ENCODE assay signal across 8 cellular contexts in genomic region chr19:1384478-1385110, GRCh38. TPM values are rescaled to one million over a fixed set of nuclear protein-coding genes. Genes with fewer than 3 reads are reported as not detected.
A peak's percentile ranks its signal among the peaks of the same experiment; 100 is the strongest.
DNase-seq lines count a peak whose midpoint lies in the region; ATAC-seq and TF ChIP-seq lines count a peak whose summit lies in the region.

No MANE protein-coding gene starts in this region.

- peaks cover 10% of the 10 kb centered on the region for H3K4me1 Mint-ChIP-seq in activated T-helper 2 cell treated with anti-CD3 and anti-CD28 coated beads, Interferon-gamma antibody, Interleukin-2, Interleukin-4, amounts not matched to agents 10 μg/mL and 5 μg/mL and 100 μg/mL, durations not matched to agents 14 hours and 24 hours and 36 hours (ENCODE audit: low read depth)
- peaks cover 24 to 28% of the 10 kb centered on the region in 2 donors for H3K4me1 Mint-ChIP-seq in immature natural killer cell

- H3K4me2 ChIP-seq in SK-N-SH: peak overlapping the region; percentile 94

- no peaks in the 10 kb centered on the region for H3K9me3 ChIP-seq in SK-N-SH

- peaks cover 14% of the 10 kb centered on the region for H3K36me3 Mint-ChIP-seq in activated T-helper 2 cell treated with anti-CD3 and anti-CD28 coated beads, Interferon-gamma antibody, Interleukin-2, Interleukin-4, amounts not matched to agents 10 μg/mL and 5 μg/mL and 100 μg/mL, durations not matched to agents 14 hours and 24 hours and 36 hours (ENCODE audit: low read depth)
- peaks cover 0 to 11% (median 8%) of the 10 kb centered on the region in 3 donors for H3K36me3 Mint-ChIP-seq in immature natural killer cell

- peaks cover 10% of the 10 kb centered on the region for H3F3A ChIP-seq in SK-N-SH (replicated peaks; ENCODE audit: insufficient read depth)

- peak overlapping the region; percentile 87 for H3K4me3 Mint-ChIP-seq in activated T-helper 2 cell treated with anti-CD3 and anti-CD28 coated beads, Interferon-gamma antibody, Interleukin-2, Interleukin-4, amounts not matched to agents 10 μg/mL and 5 μg/mL and 100 μg/mL, durations not matched to agents 14 hours and 24 hours and 36 hours (ENCODE audit: low read depth)
- peak overlapping the region; percentile 78 to 98 (median 95) for H3K4me3 Mint-ChIP-seq in immature natural killer cell

- no peak for TF ChIP-seq CTCF in SK-N-SH (IDR thresholded peaks at IDR 0.05)

- peaks cover 0 to 12% of the 10 kb centered on the region in 2 experiments; a peak in 1 of 4 replicates for H3K4me1 ChIP-seq in SK-N-SH (ENCODE audit: control insufficient read depth in 1 of 2, insufficient read depth in 2 of 2, low read depth in 1 of 2, low read length in 1 of 2)

- no peak for DNase-seq in SK-N-SH
- no peak for DNase-seq in activated T-helper 2 cell treated with anti-CD3 and anti-CD28 coated beads, Interferon-gamma antibody, Interleukin-2, Interleukin-4, amounts not matched to agents 10 μg/mL and 5 μg/mL and 100 μg/mL, durations not matched to agents 14 hours and 24 hours and 36 hours (ENCODE audit: low spot score)
- no peak for DNase-seq in immature natural killer cell
- no peak for DNase-seq in substantia nigra (lab: John Stamatoyannopoulos, UW)
- no peak for DNase-seq in A172 (ENCODE audit: low spot score)
- DNase-seq in NCI-H1092 (lab: John Stamatoyannopoulos, UW): no peak
- DNase-seq in C1 segment of cervical spinal cord (lab: John Stamatoyannopoulos, UW): no peak

- intact Hi-C loops in activated T-helper 2 cell treated with anti-CD3 and anti-CD28 coated beads, Interferon-gamma antibody, Interleukin-2, Interleukin-4, amounts not matched to agents 10 μg/mL and 5 μg/mL and 100 μg/mL, durations not matched to agents 14 hours and 24 hours and 36 hours (cut with micrococcal nuclease): loop anchor here (5.0 kb wide), 1 partner anchor 107 kb away; the partner anchor contains the start of gene FAM174C

- no peak for TF ChIP-seq EP300 in SK-N-SH (IDR thresholded peaks at IDR 0.05; ENCODE audit: borderline replicate concordance in 1 of 2, low read depth in 1 of 2, low read length in 1 of 2)

- CTCF ChIA-PET in SK-N-SH (lab: Yijun Ruan, JAX): interaction anchor here (1.0 kb wide), 1 partner anchor 68 kb away, joined by 3 read pairs; no protein-coding TSS in a partner anchor

- H3K27ac Mint-ChIP-seq in activated T-helper 2 cell treated with anti-CD3 and anti-CD28 coated beads, Interferon-gamma antibody, Interleukin-2, Interleukin-4, amounts not matched to agents 10 μg/mL and 5 μg/mL and 100 μg/mL, durations not matched to agents 14 hours and 24 hours and 36 hours: peak overlapping the region; percentile 69
- H3K27ac Mint-ChIP-seq in immature natural killer cell: peak overlapping the region; percentile 71 to 88 (median 78)

- peak overlapping the region; percentile 66 for H3K9ac ChIP-seq in SK-N-SH

- H3K4me3 ChIP-seq in SK-N-SH (ENCODE audit: low read depth in 2 of 2, low read length in 1 of 2): peak overlapping the region; percentile 83 to 91

- 31% methylated on average over 17 of the region's 17 CpGs for WGBS in SK-N-SH (ENCODE audit: low lambda C conversion rate)

- no peaks in the 10 kb centered on the region for H3K9me3 Mint-ChIP-seq in activated T-helper 2 cell treated with anti-CD3 and anti-CD28 coated beads, Interferon-gamma antibody, Interleukin-2, Interleukin-4, amounts not matched to agents 10 μg/mL and 5 μg/mL and 100 μg/mL, durations not matched to agents 14 hours and 24 hours and 36 hours
- peaks cover 0 to 5% (median 4%) of the 10 kb centered on the region in 6 donors for H3K9me3 Mint-ChIP-seq in immature natural killer cell

- POLR2A ChIA-PET in SK-N-SH (lab: Yijun Ruan, JAX): no interaction called here

- ATAC-seq in SK-N-SH treated with all-trans-retinoic acid at 6 μM for 48 hours: no peak

- TF ChIP-seq RAD21 in SK-N-SH (IDR thresholded peaks at IDR 0.05; ENCODE audit: low read length): no peak

- H3K27me3 Mint-ChIP-seq in activated T-helper 2 cell treated with anti-CD3 and anti-CD28 coated beads, Interferon-gamma antibody, Interleukin-2, Interleukin-4, amounts not matched to agents 10 μg/mL and 5 μg/mL and 100 μg/mL, durations not matched to agents 14 hours and 24 hours and 36 hours (ENCODE audit: low read depth): no peaks in the 10 kb centered on the region
- H3K27me3 Mint-ChIP-seq in immature natural killer cell (ENCODE audit: low read depth in 3 of 3): peaks cover 12 to 20% (median 19%) of the 10 kb centered on the region in 3 donors

- H3K9me2 ChIP-seq in SK-N-SH: no peaks in the 10 kb centered on the region

- peak overlapping the region in 1 of 2 experiments; percentile 62; a peak in 1 of 4 replicates for H3K27ac ChIP-seq in SK-N-SH (ENCODE audit: low read depth in 2 of 2, low read length in 1 of 2)
- H3K27ac ChIP-seq in substantia nigra (ENCODE audit: low read depth, low read length, poor library complexity, severe bottlenecking): peak overlapping the region; percentile 86

- no peaks in the 10 kb centered on the region for H4K20me1 ChIP-seq in SK-N-SH (ENCODE audit: insufficient read depth)

- peaks cover 0 to 2% of the 10 kb centered on the region in 2 experiments for H3K36me3 ChIP-seq in SK-N-SH (replicated peaks in 1 of 2; ENCODE audit: control insufficient read depth in 1 of 2, insufficient read depth in 2 of 2, low read length in 1 of 2)

- no peaks in the 10 kb centered on the region for H3K27me3 ChIP-seq in SK-N-SH (ENCODE audit: insufficient read depth)

- 0 out of 2 replicates have a peak overlapping the region, but pooled peaks have one; percentile 40 for H2AFZ ChIP-seq in SK-N-SH (ENCODE audit: low read depth)

- peaks cover 17% of the 10 kb centered on the region for H3K79me2 ChIP-seq in SK-N-SH (ENCODE audit: insufficient read depth)

TF ChIP-seq in SK-N-SH, 30 proteins besides CTCF, POLR2A, EP300 and RAD21:
- TF ChIP-seq TEAD4 (IDR thresholded peaks at IDR 0.05; ENCODE audit: borderline replicate concordance, insufficient read depth): no peak

TF ChIP-seq in SK-N-SH treated with all-trans-retinoic acid at 6 μM for 48 hours, 23 proteins besides CTCF, POLR2A, EP300 and RAD21 (continues in another document):
- no peak for TF ChIP-seq ISL1 (CRISPR knock-in tag; IDR thresholded peaks at IDR 0.05)
- TF ChIP-seq SNAI2 (CRISPR knock-in tag; IDR thresholded peaks at IDR 0.05): no peak
- no peak for TF ChIP-seq ZC3H10 (CRISPR knock-in tag; IDR thresholded peaks at IDR 0.05)
- TF ChIP-seq OSR1 (CRISPR knock-in tag; IDR thresholded peaks at IDR 0.05): no peak
- TF ChIP-seq PPARA (CRISPR knock-in tag; IDR thresholded peaks at IDR 0.05; ENCODE audit: borderline replicate concordance): no peak
- TF ChIP-seq RARB (CRISPR knock-in tag; IDR thresholded peaks at IDR 0.05): no peak
- no peak for TF ChIP-seq ZFP30 (CRISPR knock-in tag; IDR thresholded peaks at IDR 0.05)
- no peak for TF ChIP-seq BACH2 (CRISPR knock-in tag; IDR thresholded peaks at IDR 0.05; ENCODE audit: borderline replicate concordance)
- TF ChIP-seq ARNTL (CRISPR knock-in tag; IDR thresholded peaks at IDR 0.05; ENCODE audit: borderline replicate concordance, low read depth): no peak
- TF ChIP-seq ESRRG (CRISPR knock-in tag; IDR thresholded peaks at IDR 0.05): no peak

RNA-seq across cellular contexts. Expression of gene NDUFS7, which starts 0.9 kb away (rescaled TPM):
- polyA plus RNA-seq in SK-N-SH (2012; rRNA removed): 52.5 and 66.4 TPM in 2 replicates
- polyA plus RNA-seq in SK-N-SH (2012; cell fraction: cytosol; rRNA removed): 22.6 and 43.2 TPM in 2 replicates
- polyA plus RNA-seq in SK-N-SH (2012; cell fraction: nucleus; rRNA removed): 49.8 and 83.8 TPM in 2 replicates
- 88.7 and 104 TPM in 2 replicates for total RNA-seq in activated T-helper 2 cell treated with anti-CD3 and anti-CD28 coated beads, Interferon-gamma antibody, Interleukin-2, Interleukin-4, amounts not matched to agents 10 μg/mL and 5 μg/mL and 100 μg/mL, durations not matched to agents 14 hours and 24 hours and 36 hours
- 100 to 1,000 TPM; 209 to 227 (median 213) TPM for polyA plus RNA-seq in immature natural killer cell
- 169 and 186 TPM in 2 replicates for total RNA-seq in A172 (2014; rRNA removed; shearing (Covaris generic))

RNA-seq across cellular contexts. Expression of gene GAMT, which starts 16.7 kb away (rescaled TPM):
- polyA plus RNA-seq in SK-N-SH (2012; rRNA removed): 76.5 and 85.3 TPM in 2 replicates
- 32.5 and 58.6 TPM in 2 replicates for polyA plus RNA-seq in SK-N-SH (2012; cell fraction: cytosol; rRNA removed)
- 41.2 and 45.7 TPM in 2 replicates for polyA plus RNA-seq in SK-N-SH (2012; cell fraction: nucleus; rRNA removed)
- 30.6 and 33.9 TPM in 2 replicates for total RNA-seq in activated T-helper 2 cell treated with anti-CD3 and anti-CD28 coated beads, Interferon-gamma antibody, Interleukin-2, Interleukin-4, amounts not matched to agents 10 μg/mL and 5 μg/mL and 100 μg/mL, durations not matched to agents 14 hours and 24 hours and 36 hours
- polyA plus RNA-seq in immature natural killer cell: 10 to 100 TPM in 2 of 3 donors, 1 to 10 TPM in 1; 7.9 to 16.5 (median 10.5) TPM
- 101 and 117 TPM in 2 replicates for total RNA-seq in A172 (2014; rRNA removed; shearing (Covaris generic))

RNA-seq across cellular contexts. Expression of gene DAZAP1, which starts 22.8 kb away (rescaled TPM):
- polyA plus RNA-seq in SK-N-SH (2012; rRNA removed) (43.8 and 54.3 TPM in 2 replicates), immature natural killer cell (10 to 100 TPM in 1 of 3 donors, 1 to 10 TPM in 2; 4.3 to 10.3 (median 8.0) TPM)
- 41.8 and 45.0 TPM in 2 replicates for polyA plus RNA-seq in SK-N-SH (2012; cell fraction: cytosol; rRNA removed)
- 102 and 111 TPM in 2 replicates for polyA plus RNA-seq in SK-N-SH (2012; cell fraction: nucleus; rRNA removed)
- total RNA-seq in activated T-helper 2 cell treated with anti-CD3 and anti-CD28 coated beads, Interferon-gamma antibody, Interleukin-2, Interleukin-4, amounts not matched to agents 10 μg/mL and 5 μg/mL and 100 μg/mL, durations not matched to agents 14 hours and 24 hours and 36 hours: 282 and 290 TPM in 2 replicates
- total RNA-seq in A172 (2014; rRNA removed; shearing (Covaris generic)): 84.8 and 110 TPM in 2 replicates

RNA-seq across cellular contexts. Expression of gene RPS15, which starts 53.6 kb away (rescaled TPM):
- polyA plus RNA-seq in SK-N-SH (2012; rRNA removed) (2,836 and 3,749 TPM in 2 replicates), immature natural killer cell (1,000 to 10,000 TPM; 1,383 to 2,244 (median 1,622) TPM)
- polyA plus RNA-seq in SK-N-SH (2012; cell fraction: cytosol; rRNA removed): 2,019 and 3,381 TPM in 2 replicates
- 943 and 2,115 TPM in 2 replicates for polyA plus RNA-seq in SK-N-SH (2012; cell fraction: nucleus; rRNA removed)
- 1,450 and 1,471 TPM in 2 replicates for total RNA-seq in activated T-helper 2 cell treated with anti-CD3 and anti-CD28 coated beads, Interferon-gamma antibody, Interleukin-2, Interleukin-4, amounts not matched to agents 10 μg/mL and 5 μg/mL and 100 μg/mL, durations not matched to agents 14 hours and 24 hours and 36 hours
- total RNA-seq in A172 (2014; rRNA removed; shearing (Covaris generic)): 2,554 and 2,923 TPM in 2 replicates
